8 cellular contexts compared by ENCODE assay signal in genomic region chr19:13906525-13906904, GRCh38. TPM values are rescaled to one million over a fixed set of nuclear protein-coding genes. Genes with fewer than 3 reads are reported as not detected.
DNase-seq lines count a peak whose midpoint lies in the region; ATAC-seq, FAIRE-seq and TF ChIP-seq lines count a peak whose summit lies in the region.

No MANE protein-coding gene starts in this region.

- POLR2A ChIA-PET in AG04449 (lab: Yijun Ruan, JAX) (no interaction called here), GM12878 (lab: Charles Lee) (interaction anchor here (0.6 to 1.4 kb wide), 4 partner anchors 100 to 1178 kb away, joined by 3 to 4 read pairs (median 3); partner anchors contain the start of gene RFX1)

- peak overlapping the region; percentile 87 for H3K4me3 ChIP-seq in AG04449 (ENCODE audit: low read depth, low read length)
- peak overlapping the region; percentile 72 for H3K4me3 ChIP-seq in GM12878
- H3K4me3 ChIP-seq in subcutaneous abdominal adipose tissue (ENCODE audit: low read depth in 1 of 5, low read length in 5 of 5) = peak overlapping the region; percentile 72 to 82 (median 80)

- in situ Hi-C loops in GM12878 (cut with MboI) = no loop called here

- H3K36me3 ChIP-seq in GM12878 (ENCODE audit: control insufficient read depth in 2 of 2, insufficient read depth in 2 of 2, low read length in 1 of 2) (peaks cover 0 to 4% of the 10 kb centered on the region in 2 experiments; a peak in 1 of 4 replicates), subcutaneous abdominal adipose tissue (ENCODE audit: control insufficient read depth in 5 of 5, insufficient read depth in 5 of 5, low read length in 5 of 5) (peaks cover 0 to 19% (median 10%) of the 10 kb centered on the region in 5 donors)

- TF ChIP-seq EP300 in GM12878 (IDR thresholded peaks at IDR 0.05; ENCODE audit: borderline replicate concordance in 1 of 2, control insufficient read depth in 1 of 2, low read depth in 2 of 2, low read length in 2 of 2) = no peak

- TF ChIP-seq RAD21 in GM12878 (IDR thresholded peaks at IDR 0.05; ENCODE audit: insufficient read depth, low read depth, low read length) = no peak

- H3K9ac ChIP-seq in GM12878 (ENCODE audit: control insufficient read depth, insufficient read depth, low read length) = peak overlapping the region; percentile 71
- peak overlapping the region; percentile 81 to 92 (median 91) for H3K9ac ChIP-seq in subcutaneous abdominal adipose tissue (ENCODE audit: low read length in 5 of 5)

- intact Hi-C loops in GM12878 (cut with micrococcal nuclease; ENCODE audit: unreplicated experiment) = no loop called here

- H3K79me2 ChIP-seq in GM12878 (ENCODE audit: control insufficient read depth, insufficient read depth, low read length) = peaks cover 5% of the 10 kb centered on the region

- no TSS peak for BruUV-seq in GM12878 (replicated peaks; lab: Mats Ljungman, UMichigan)

- H2AFZ ChIP-seq in GM12878 (ENCODE audit: control insufficient read depth, low read depth, low read length) = peak overlapping the region; percentile 80

- ATAC-seq in GM21529 (IDR thresholded peaks at IDR 0.05; ENCODE audit: unreplicated experiment) (peak; percentile 26), GM12878 (peak; percentile 57), HG02970 (IDR thresholded peaks at IDR 0.05; ENCODE audit: low FRiP score, unreplicated experiment) (no peak)

- H3K27me3 ChIP-seq in GM12878 (replicated peaks in 1 of 2; ENCODE audit: control insufficient read depth in 2 of 2, insufficient read depth in 2 of 2, low read length in 1 of 2) (no peaks in the 10 kb centered on the region), subcutaneous abdominal adipose tissue (ENCODE audit: control insufficient read depth in 5 of 5, insufficient read depth in 4 of 5, low read length in 5 of 5) (no peaks in the 10 kb centered on the region)

- FAIRE-seq in GM12878 (lab: Jason Lieb, UNC) = no peak

- no peaks in the 10 kb centered on the region for H3K9me3 ChIP-seq in GM12878 (replicated peaks; ENCODE audit: control insufficient read depth, insufficient read depth, low read length)
- no peaks in the 10 kb centered on the region for H3K9me3 ChIP-seq in subcutaneous abdominal adipose tissue (ENCODE audit: control insufficient read depth in 5 of 5, low read length in 5 of 5)

- RAD21 ChIA-PET in GM12878 (lab: Charles Lee; ENCODE audit: unreplicated experiment) = interaction anchor here (0.9 to 1.2 kb wide), 2 partner anchors 125 to 172 kb away, joined by 5 to 9 read pairs; partner anchors contain the start of gene IL27RA

- H3K4me2 ChIP-seq in GM12878 (ENCODE audit: control insufficient read depth, insufficient read depth) = peak overlapping the region; percentile 97

- CTCF ChIA-PET in AG04449 (lab: Yijun Ruan, JAX) = interaction anchor here (0.7 to 2.3 kb wide), 10 partner anchors 21 to 229 kb away, joined by 3 to 12 read pairs (median 3); partner anchors contain the start of genes ASF1B, IL27RA, MISP3 and PODNL1
- CTCF ChIA-PET in GM12878 (lab: Yijun Ruan, JAX) = interaction anchor here (0.6 to 1.3 kb wide), 5 partner anchors 15 to 574 kb away, joined by 3 to 8 read pairs (median 4); partner anchors contain the start of genes DCAF15, IL27RA and MISP3

- H4K20me1 ChIP-seq in GM12878 (ENCODE audit: control insufficient read depth, insufficient read depth) = no peaks in the 10 kb centered on the region

- no peaks in the 10 kb centered on the region; the same call in 1 of the 2 replicates for H3K4me1 ChIP-seq in GM12878 (ENCODE audit: control insufficient read depth, insufficient read depth, low read length)
- peaks cover 6 to 18% (median 15%) of the 10 kb centered on the region in 5 donors for H3K4me1 ChIP-seq in subcutaneous abdominal adipose tissue (ENCODE audit: control insufficient read depth in 5 of 5, insufficient read depth in 5 of 5, low read length in 5 of 5)

- no peak for TF ChIP-seq POLR2A in GM12878 (IDR thresholded peaks at IDR 0.05; ENCODE audit: low read depth, low read length)

- SMC1A ChIA-PET in GM12878 (lab: Charles Lee; ENCODE audit: uncharacterized antibody, unreplicated experiment) = interaction anchor here (0.5 to 1.0 kb wide), 4 partner anchors 10 to 136 kb away, joined by 3 to 4 read pairs (median 3); partner anchors contain the start of genes DCAF15 and IL27RA

- H3K27ac ChIP-seq in GM12878 (ENCODE audit: control insufficient read depth, insufficient read depth) (peak overlapping the region; percentile 55), subcutaneous abdominal adipose tissue (ENCODE audit: low read depth, low read length) (peak overlapping the region; percentile 30)

- no peak for TF ChIP-seq CTCF in AG04449 (IDR thresholded peaks at IDR 0.05; ENCODE audit: insufficient read depth, low read length, missing control alignments)
- no peak for TF ChIP-seq CTCF in GM12878 (IDR thresholded peaks at IDR 0.05 in 2 of 3, conservative IDR thresholded peaks at IDR 0.05 in 1 of 3; ENCODE audit: control insufficient read depth in 2 of 3, extremely low read depth in 1 of 3, insufficient read depth in 1 of 3, low read depth in 3 of 3, low read length in 3 of 3)

- no peak for DNase-seq in AG04449 (ENCODE audit: low read depth, low spot score)
- peak; percentile 69 for DNase-seq in NCI-H69 (lab: John Stamatoyannopoulos, UW)
- no peak for DNase-seq in GM12878 (ENCODE audit: low read depth, low spot score)
- DNase-seq in kidney tubule cell (ENCODE audit: low spot score) = peak; percentile 12
- no peak for DNase-seq in AML-193 (lab: John Stamatoyannopoulos, UW)

- 6% methylated on average over 12 of the region's 12 CpGs for WGBS in GM12878 (ENCODE audit: insufficient coverage, insufficient replicate concordance, low lambda C conversion rate, missing lambda C conversion rate)

RNA-seq across cellular contexts. Expression of gene CC2D1A, which starts 0.5 kb away (rescaled TPM):
- total RNA-seq in GM12878 (2013; cell fraction: nucleolus; rRNA removed) = 27.1 and 32.2 TPM in 2 replicates
- total RNA-seq in GM12878 (2014; rRNA removed) (13.2 and 17.3 TPM in 2 replicates), GM12878 (2014; rRNA removed; fragmentation: Illumina TruSeq; extraction: Trizol) (9.0 and 10.2 TPM in 2 replicates), GM12878 (2021) (32.7 and 36.1 TPM in 2 replicates)
- 5.8 TPM for polyA plus RNA-seq in GM12878 (2011; ENCODE audit: low read depth)
- polyA plus RNA-seq in GM12878 (2011; rRNA removed) (7.4 and 11.9 TPM in 2 replicates), GM12878 (2014; fragmentation: Illumina TruSeq; extraction: Trizol) (7.3 and 14.8 TPM in 2 replicates), GM12878 (2014; fragmentation: Nextera tagmentation; extraction: Ambion mirVana) (1 to 10 TPM in 1 of 2 experiments, under 1 TPM in 1; 0.13 to 1.0 TPM), GM12878 (2014; rRNA removed) (24.9 and 28.0 TPM in 2 replicates), GM12878 (2016; fragmentation: Nextera tagmentation; extraction: Ambion mirVana) (10 to 100 TPM; 18.6 to 22.5 TPM)
- polyA plus RNA-seq in GM12878 (2011; cell fraction: cytosol; rRNA removed) = 8.9 and 12.7 TPM in 2 replicates
- polyA plus RNA-seq in GM12878 (2011; cell fraction: nucleus; rRNA removed) = 55.0 and 65.9 TPM in 2 replicates
- 16.1 and 18.9 TPM in 2 replicates for polyA plus RNA-seq in GM12878 (2012)
- 10.2 and 16.0 TPM in 2 replicates for polyA minus RNA-seq in GM12878 (2011; rRNA and poly(A)+ RNA removed)
- 7.2 and 8.3 TPM in 2 replicates for polyA minus RNA-seq in GM12878 (2011; cell fraction: cytosol; rRNA and poly(A)+ RNA removed)
- polyA minus RNA-seq in GM12878 (2011; cell fraction: nucleus; rRNA and poly(A)+ RNA removed) = 7.7 and 18.8 TPM in 2 replicates

RNA-seq across cellular contexts. Expression of gene BRME1, which starts 0.6 kb away (rescaled TPM):
- 4.1 and 4.8 TPM in 2 replicates for total RNA-seq in GM12878 (2013; cell fraction: nucleolus; rRNA removed)
- total RNA-seq in GM12878 (2014; rRNA removed) = 0.33 and 1.4 TPM in 2 replicates
- total RNA-seq in GM12878 (2014; rRNA removed; fragmentation: Illumina TruSeq; extraction: Trizol) = 0.41 and 0.72 TPM in 2 replicates
- total RNA-seq in GM12878 (2021) = 0.72 and 1.9 TPM in 2 replicates
- 0.79 TPM for polyA plus RNA-seq in GM12878 (2011; ENCODE audit: low read depth)
- polyA plus RNA-seq in GM12878 (2011; rRNA removed) = 1.6 and 2.2 TPM in 2 replicates
- 3.9 and 4.8 TPM in 2 replicates for polyA plus RNA-seq in GM12878 (2011; cell fraction: cytosol; rRNA removed)
- polyA plus RNA-seq in GM12878 (2011; cell fraction: nucleus; rRNA removed) = 13.6 and 16.7 TPM in 2 replicates
- 0.43 and 0.52 TPM in 2 replicates for polyA plus RNA-seq in GM12878 (2012)
- polyA plus RNA-seq in GM12878 (2014; fragmentation: Illumina TruSeq; extraction: Trizol) = 0.47 and 0.67 TPM in 2 replicates
- under 1 TPM in 1 of 2 experiments, not detected in 1; 0.07 TPM for polyA plus RNA-seq in GM12878 (2014; fragmentation: Nextera tagmentation; extraction: Ambion mirVana)
- 1.0 and 1.9 TPM in 2 replicates for polyA plus RNA-seq in GM12878 (2014; rRNA removed)
- polyA plus RNA-seq in GM12878 (2016; fragmentation: Nextera tagmentation; extraction: Ambion mirVana) = 1 to 10 TPM in 1 of 2 experiments, under 1 TPM in 1; 0.28 to 1.1 TPM
- polyA minus RNA-seq in GM12878 (2011; rRNA and poly(A)+ RNA removed) = 0.95 and 2.1 TPM in 2 replicates
- 0.80 and 2.9 TPM in 2 replicates for polyA minus RNA-seq in GM12878 (2011; cell fraction: cytosol; rRNA and poly(A)+ RNA removed)
- 1.7 and 5.8 TPM in 2 replicates for polyA minus RNA-seq in GM12878 (2011; cell fraction: nucleus; rRNA and poly(A)+ RNA removed)

RNA-seq across cellular contexts. Expression of gene NANOS3, which starts 29.6 kb away (rescaled TPM):
- 3.9 and 5.7 TPM in 2 replicates for total RNA-seq in GM12878 (2013; cell fraction: nucleolus; rRNA removed)
- total RNA-seq in GM12878 (2014; rRNA removed) (0.54 and 1.5 TPM in 2 replicates), GM12878 (2014; rRNA removed; fragmentation: Illumina TruSeq; extraction: Trizol) (1.5 and 1.6 TPM in 2 replicates), GM12878 (2021) (1.5 and 1.7 TPM in 2 replicates)
- polyA plus RNA-seq in GM12878 (2011; ENCODE audit: low read depth) = not detected
- polyA plus RNA-seq in GM12878 (2011; rRNA removed) (0.24 and 0.69 TPM in 2 replicates), GM12878 (2014; fragmentation: Illumina TruSeq; extraction: Trizol) (1.00 TPM in 1 of 2 replicates, not detected in the other), GM12878 (2014; fragmentation: Nextera tagmentation; extraction: Ambion mirVana) (under 1 TPM; 0.31 to 0.80 TPM), GM12878 (2014; rRNA removed) (0.81 and 2.3 TPM in 2 replicates), GM12878 (2016; fragmentation: Nextera tagmentation; extraction: Ambion mirVana) (under 1 TPM; 0.53 to 0.62 TPM)
- 1.4 and 1.5 TPM in 2 replicates for polyA plus RNA-seq in GM12878 (2011; cell fraction: cytosol; rRNA removed)
- polyA plus RNA-seq in GM12878 (2011; cell fraction: nucleus; rRNA removed) = 2.5 and 2.7 TPM in 2 replicates
- 0.94 and 1.0 TPM in 2 replicates for polyA plus RNA-seq in GM12878 (2012)
- 0.82 TPM in 1 of 2 replicates, not detected in the other for polyA minus RNA-seq in GM12878 (2011; rRNA and poly(A)+ RNA removed)
- not detected in 2 replicates for polyA minus RNA-seq in GM12878 (2011; cell fraction: cytosol; rRNA and poly(A)+ RNA removed)
- polyA minus RNA-seq in GM12878 (2011; cell fraction: nucleus; rRNA and poly(A)+ RNA removed) = 1.6 TPM in 1 of 2 replicates, not detected in the other

RNA-seq across cellular contexts. Expression of gene PODNL1, which starts 31.7 kb away (rescaled TPM):
- not detected in 2 replicates for total RNA-seq in GM12878 (2013; cell fraction: nucleolus; rRNA removed)
- total RNA-seq in GM12878 (2014; rRNA removed) = not detected in 2 replicates
- not detected in 2 replicates for total RNA-seq in GM12878 (2014; rRNA removed; fragmentation: Illumina TruSeq; extraction: Trizol)
- not detected in 2 replicates for total RNA-seq in GM12878 (2021)
- not detected for polyA plus RNA-seq in GM12878 (2011; ENCODE audit: low read depth)
- 0.04 TPM in 1 of 2 replicates, not detected in the other for polyA plus RNA-seq in GM12878 (2011; rRNA removed)
- polyA plus RNA-seq in GM12878 (2011; cell fraction: cytosol; rRNA removed) = 0.13 and 0.15 TPM in 2 replicates
- polyA plus RNA-seq in GM12878 (2011; cell fraction: nucleus; rRNA removed) = 0.09 TPM in 1 of 2 replicates, not detected in the other
- polyA plus RNA-seq in GM12878 (2012) = 0.28 and 0.37 TPM in 2 replicates
- not detected in 2 replicates for polyA plus RNA-seq in GM12878 (2014; fragmentation: Illumina TruSeq; extraction: Trizol)
- not detected for polyA plus RNA-seq in GM12878 (2014; fragmentation: Nextera tagmentation; extraction: Ambion mirVana)
- not detected in 2 replicates for polyA plus RNA-seq in GM12878 (2014; rRNA removed)
- polyA plus RNA-seq in GM12878 (2016; fragmentation: Nextera tagmentation; extraction: Ambion mirVana) = under 1 TPM in 1 of 2 experiments, not detected in 1; 0.44 TPM
- not detected in 2 replicates for polyA minus RNA-seq in GM12878 (2011; rRNA and poly(A)+ RNA removed)
- polyA minus RNA-seq in GM12878 (2011; cell fraction: cytosol; rRNA and poly(A)+ RNA removed) = not detected in 2 replicates
- polyA minus RNA-seq in GM12878 (2011; cell fraction: nucleus; rRNA and poly(A)+ RNA removed) = not detected in 2 replicates

RNA-seq across cellular contexts. Expression of gene DCAF15, which starts 45.8 kb away (rescaled TPM):
- 26.9 and 33.4 TPM in 2 replicates for total RNA-seq in GM12878 (2013; cell fraction: nucleolus; rRNA removed)
- total RNA-seq in GM12878 (2014; rRNA removed) = 36.2 and 43.3 TPM in 2 replicates
- total RNA-seq in GM12878 (2014; rRNA removed; fragmentation: Illumina TruSeq; extraction: Trizol) = 16.9 and 18.0 TPM in 2 replicates
- total RNA-seq in GM12878 (2021) = 58.2 and 63.4 TPM in 2 replicates
- polyA plus RNA-seq in GM12878 (2011; ENCODE audit: low read depth) = 10.8 TPM
- polyA plus RNA-seq in GM12878 (2011; rRNA removed) = 11.8 and 25.3 TPM in 2 replicates
- polyA plus RNA-seq in GM12878 (2011; cell fraction: cytosol; rRNA removed) = 27.7 and 41.9 TPM in 2 replicates
- polyA plus RNA-seq in GM12878 (2011; cell fraction: nucleus; rRNA removed) = 248 and 296 TPM in 2 replicates
- 32.4 and 34.3 TPM in 2 replicates for polyA plus RNA-seq in GM12878 (2012)
- polyA plus RNA-seq in GM12878 (2014; fragmentation: Illumina TruSeq; extraction: Trizol) = 11.9 and 20.9 TPM in 2 replicates
- polyA plus RNA-seq in GM12878 (2014; fragmentation: Nextera tagmentation; extraction: Ambion mirVana) = under 1 TPM; 0.16 to 0.58 TPM
- 50.1 and 55.7 TPM in 2 replicates for polyA plus RNA-seq in GM12878 (2014; rRNA removed)
- 10 to 100 TPM; 27.9 to 29.2 TPM for polyA plus RNA-seq in GM12878 (2016; fragmentation: Nextera tagmentation; extraction: Ambion mirVana)
- polyA minus RNA-seq in GM12878 (2011; rRNA and poly(A)+ RNA removed) = 32.3 TPM in 2 replicates
- 10.6 and 15.0 TPM in 2 replicates for polyA minus RNA-seq in GM12878 (2011; cell fraction: cytosol; rRNA and poly(A)+ RNA removed)
- 33.1 and 49.4 TPM in 2 replicates for polyA minus RNA-seq in GM12878 (2011; cell fraction: nucleus; rRNA and poly(A)+ RNA removed)

Comparison
In these comparisons a context has a peak if more than half of its experiments do, and no peak if none do; other contexts are left out.
1. DNase-seq: peak in NCI-H69 (single experiment) and kidney tubule cell (single experiment); none in AG04449 (single experiment), GM12878 (single experiment) and AML-193 (0 of 2).
2. Peak in every context shown above with its lines, with median percentiles within 50 percentile points of each other: H3K4me3 ChIP-seq.